Comparison of ENCODE assay signal across 17 cellular contexts in the genomic region with DNA sequence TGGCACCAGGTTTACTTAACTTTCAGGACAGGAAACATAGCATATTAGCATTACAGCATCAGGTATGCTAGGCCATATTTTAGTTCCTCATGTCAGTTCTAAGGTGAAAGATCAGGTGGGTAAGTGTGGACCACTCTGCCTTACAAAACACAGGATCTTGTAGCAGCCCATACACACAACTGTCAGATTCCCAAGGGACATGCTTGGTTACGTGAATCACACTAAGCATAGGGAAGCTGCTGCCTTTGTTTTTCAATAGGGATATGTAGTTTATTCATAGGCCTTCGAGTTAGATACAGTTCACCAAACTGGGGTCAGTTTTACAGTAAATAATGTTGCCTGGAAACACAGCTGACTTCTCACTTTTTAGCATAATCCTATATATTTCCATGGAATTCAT.
"Had no signal": no experiment of that assay in that cellular context is flagged by ENCODE, and none has a peak within 500 bp of the region (broad histone marks: within the 10 kb centered on the region; RNA-seq: fewer than 3 reads in every experiment).

No MANE protein-coding gene starts in this region.

- ATAC-seq: esophagus mucosa; natural killer cell; stimulated activated naive B cell treated with anti-CD40 and anti-IgM and Interleukin-4, amounts not matched to agents 10 μg/mL and 1 μg/mL and 100 μg/mL, for 72 hours; T-cell had no signal

- H3K27ac ChIP-seq: coronary artery, neutrophil, SK-N-MC had no signal

- H3K27me3 ChIP-seq: neutrophil had no signal

- H3K4me3 ChIP-seq: coronary artery, SK-N-MC had no signal

- H3K9me3 ChIP-seq: neutrophil had no signal

- DNase-seq: activated CD4-positive, alpha-beta T cell treated with anti-CD3 and anti-CD28 coated beads, Interleukin-2, amount 50 U/mL, for 48 hours; activated effector memory CD4-positive, alpha-beta T cell treated with Interleukin-2 at 50 U/mL for 16 hours; activated T-cell treated with anti-CD3 and anti-CD28 coated beads, Interleukin-2, amount 50 U/mL, for 24 hours; central memory CD4-positive, alpha-beta T cell; islet precursor cell; natural killer cell; stimulated activated CD4-positive, alpha-beta T cell treated with anti-CD3 and anti-CD28 coated beads, Interleukin-15, amount 100 ng/mL, for 24 hours; stimulated activated CD4-positive, alpha-beta T cell treated with anti-CD3 and anti-CD28 coated beads, Interleukin-4, amount 100 ng/mL, for 1 hour; stimulated activated naive B cell treated with anti-CD40 and anti-IgM and Interleukin-4, amounts not matched to agents 10 μg/mL and 1 μg/mL and 100 μg/mL, for 72 hours; substantia nigra; T-cell; T-helper 9 cell; trophoblast cell had no signal

- H3K36me3 ChIP-seq: neutrophil had no signal
